24 cellular contexts compared by ENCODE assay signal in the genomic region with DNA sequence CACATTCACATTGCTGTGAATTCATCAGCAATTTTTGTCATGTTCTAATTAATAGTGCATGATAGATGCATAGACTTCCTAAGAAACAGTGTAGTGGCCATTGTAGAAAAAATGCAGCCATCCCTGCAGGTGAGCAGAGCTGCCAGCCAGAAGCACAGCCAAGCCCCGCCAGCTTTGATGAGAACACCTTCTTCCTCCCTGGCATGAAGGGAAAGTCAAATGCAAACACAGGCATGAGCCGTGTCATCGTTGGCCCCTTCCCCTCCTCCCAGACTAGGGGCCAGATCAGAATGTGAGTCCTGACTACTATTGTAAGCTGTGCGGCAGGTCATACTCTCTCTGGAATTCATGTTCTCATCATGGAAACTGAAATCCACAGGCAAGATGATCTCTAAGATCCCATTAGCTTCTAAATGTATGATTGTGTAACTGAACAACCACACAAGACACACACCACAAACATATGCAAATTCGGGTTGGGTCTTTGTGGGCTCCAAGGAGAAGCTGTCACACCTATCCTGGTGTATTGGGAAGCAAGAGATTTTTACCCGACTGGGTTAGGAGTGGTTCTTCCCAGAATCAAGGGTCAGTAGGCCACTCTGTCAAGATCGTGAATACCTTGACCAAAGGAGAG. TPM values are rescaled to one million over a fixed set of nuclear protein-coding genes. Genes with fewer than 3 reads are reported as not detected.
"Had no signal": no experiment of that assay in that cellular context is flagged by ENCODE, and none has a peak within 500 bp of the region (broad histone marks: within the 10 kb centered on the region; RNA-seq: fewer than 3 reads in every experiment).

No MANE protein-coding gene starts in this region.

- H3K27me3 Mint-ChIP-seq: activated naive CD4-positive, alpha-beta T cell treated with anti-CD3 and anti-CD28 coated beads, Interleukin-2, amount 50 U/mL, for 24 hours had no signal

- DNase-seq: activated CD8-positive, alpha-beta memory T cell treated with anti-CD3 and anti-CD28 coated beads, Interleukin-2, amount 50 U/mL, for 4 hours; activated gamma-delta T cell treated with Interleukin-2 at 50 U/mL for 16 hours; activated T-cell treated with anti-CD3 and anti-CD28 coated beads, Interleukin-2, amount 50 U/mL, for 48 hours; effector memory CD4-positive, alpha-beta T cell; glutamatergic neuron; immature natural killer cell; kidney glomerular epithelial cell; left ventricle myocardium inferior; mammary epithelial cell; midbrain; natural killer cell; psoas muscle; stimulated activated CD4-positive, alpha-beta T cell treated with anti-CD3 and anti-CD28 coated beads, Interleukin-12 subunit alpha, Interleukin-12 subunit beta, amount 100 ng/mL, for 4 hours; stimulated activated CD4-positive, alpha-beta T cell treated with anti-CD3 and anti-CD28 coated beads, Interleukin-4, amount 100 ng/mL, for 4 hours; stimulated activated naive CD8-positive, alpha-beta T cell treated with anti-CD3 and anti-CD28 coated beads, Interleukin-15, Interleukin-2, amounts not matched to agents 100 U/mL and 50 U/mL, for 24 hours; T-helper 1 cell had no signal

- ATAC-seq: natural killer cell; psoas muscle; stimulated activated naive CD8-positive, alpha-beta T cell treated with anti-CD3 and anti-CD28 coated beads, Interleukin-15, Interleukin-2, amounts not matched to agents 100 U/mL and 50 U/mL, for 24 hours had no signal

- H3K36me3 Mint-ChIP-seq: activated naive CD4-positive, alpha-beta T cell treated with anti-CD3 and anti-CD28 coated beads, Interleukin-2, amount 50 U/mL, for 24 hours; immature natural killer cell; natural killer cell had no signal

- H3K27ac Mint-ChIP-seq: activated naive CD4-positive, alpha-beta T cell treated with anti-CD3 and anti-CD28 coated beads, Interleukin-2, amount 50 U/mL, for 24 hours; immature natural killer cell; natural killer cell had no signal

- H3K4me3 Mint-ChIP-seq: activated naive CD4-positive, alpha-beta T cell treated with anti-CD3 and anti-CD28 coated beads, Interleukin-2, amount 50 U/mL, for 24 hours; central memory CD8-positive, alpha-beta T cell; immature natural killer cell; natural killer cell had no signal

- H3K9me3 Mint-ChIP-seq: activated naive CD4-positive, alpha-beta T cell treated with anti-CD3 and anti-CD28 coated beads, Interleukin-2, amount 50 U/mL, for 24 hours; central memory CD8-positive, alpha-beta T cell; immature natural killer cell; natural killer cell had no signal

RNA-seq across cellular contexts. Expression of a gene that starts 2.8 kb away (rescaled TPM):
- total RNA-seq: astrocyte, dermis microvascular lymphatic vessel endothelial cell, esophagus muscularis mucosa, frontal cortex, left ventricle myocardium inferior, mammary epithelial cell, natural killer cell, psoas muscle, subcutaneous adipose tissue had no signal
- polyA plus RNA-seq: immature natural killer cell, mammary epithelial cell, psoas muscle had no signal

RNA-seq across cellular contexts. Expression of a gene that starts 14.0 kb away (rescaled TPM):
- total RNA-seq: astrocyte, natural killer cell, psoas muscle, subcutaneous adipose tissue had no signal
- polyA plus RNA-seq: immature natural killer cell, mammary epithelial cell had no signal

RNA-seq across cellular contexts. Expression of a gene that starts 25.0 kb away (rescaled TPM):
- total RNA-seq: astrocyte, dermis microvascular lymphatic vessel endothelial cell, frontal cortex, hepatocyte, left ventricle myocardium inferior, natural killer cell, psoas muscle had no signal
- polyA plus RNA-seq: immature natural killer cell had no signal

RNA-seq across cellular contexts. Expression of a gene that starts 44.0 kb away (rescaled TPM):
- total RNA-seq: dermis microvascular lymphatic vessel endothelial cell, mammary epithelial cell had no signal
- polyA plus RNA-seq: mammary epithelial cell had no signal
